ENCODE assay signal across 27 cellular contexts in genomic region chr1:232990176-232990723, GRCh38.
"Had no signal": no experiment of that assay in that cellular context is flagged by ENCODE, and none has a peak within 500 bp of the region (broad histone marks: within the 10 kb centered on the region; RNA-seq: fewer than 3 reads in every experiment).

No MANE protein-coding gene starts in this region.

- H3K4me3 ChIP-seq: ascending aorta, body of pancreas, MG63, SJCRH30 had no signal

- H3K4me2 ChIP-seq: KMS-11, SK-N-SH had no signal

- H3K27ac ChIP-seq: ascending aorta, body of pancreas, KMS-11, SJCRH30 had no signal

- H3K9ac ChIP-seq: KMS-11, SK-N-SH had no signal

- DNase-seq: activated CD4-positive, alpha-beta T cell treated with anti-CD3 and anti-CD28 coated beads for 48 hours; activated CD4-positive, alpha-beta T cell treated with anti-CD3 and anti-CD28 coated beads, Interleukin-2, amount 50 U/mL, for 4 hours; activated CD8-positive, alpha-beta T cell treated with anti-CD3 and anti-CD28 coated beads, Interleukin-2, amount 10 ng/mL, durations not matched to agents 7 days and 5 days; activated gamma-delta T cell treated with Interleukin-2 at 50 U/mL for 16 hours; activated naive CD4-positive, alpha-beta T cell treated with anti-CD3 and anti-CD28 coated beads, Interleukin-2, amount 10 ng/mL, durations not matched to agents 7 days and 5 days; activated T-cell treated with anti-CD3 and anti-CD28 coated beads, Interleukin-2, amount 50 U/mL, for 72 hours; body of pancreas; central memory CD4-positive, alpha-beta T cell; MG63; MV-4-11; NCI-H1092 treated with DMSO at 0.1 percent for 48 hours; NCI-H1417 treated with DMSO at 0.1 percent for 48 hours; NCI-H1694; NCI-H2029; NCI-H2107; NCI-H345; NCI-H510A; NCI-H526 treated with DMSO at 0.1 percent for 48 hours; NCI-H82; SJCRH30; SK-N-SH; T-helper 1 cell had no signal

- ATAC-seq: activated CD4-positive, CD25-positive, alpha-beta regulatory T cell treated with anti-CD3 and anti-CD28 coated beads, Interleukin-2, amount 50 U/mL, for 24 hours; activated CD8-positive, alpha-beta T cell treated with anti-CD3 and anti-CD28 coated beads, Interleukin-2, amount 10 ng/mL, durations not matched to agents 7 days and 5 days; activated T-cell treated with anti-CD3 and anti-CD28 coated beads, Interleukin-2, amount 50 U/mL, for 72 hours; body of pancreas had no signal

- FAIRE-seq: bronchial epithelial cell had no signal

- H3K36me3 ChIP-seq: MG63, SJCRH30 had no signal

- H3K27me3 ChIP-seq: ascending aorta, body of pancreas, MG63, SJCRH30 had no signal

- H3K9me2 ChIP-seq: SK-N-SH had no signal

- H3K27ac Mint-ChIP-seq: activated naive CD4-positive, alpha-beta T cell treated with anti-CD3 and anti-CD28 coated beads, Interleukin-2, amount 10 ng/mL, durations not matched to agents 7 days and 5 days; activated T-cell treated with anti-CD3 and anti-CD28 coated beads, Interleukin-2, amount 50 U/mL, for 72 hours; activated T-helper 2 cell treated with anti-CD3 and anti-CD28 coated beads, Interferon-gamma antibody, Interleukin-2, Interleukin-4, amounts not matched to agents 10 μg/mL and 5 μg/mL and 100 μg/mL, durations not matched to agents 14 hours and 24 hours and 36 hours had no signal

- H3K4me3 Mint-ChIP-seq: activated CD8-positive, alpha-beta T cell treated with anti-CD3 and anti-CD28 coated beads, Interleukin-2, amount 10 ng/mL, durations not matched to agents 7 days and 5 days; activated naive CD4-positive, alpha-beta T cell treated with anti-CD3 and anti-CD28 coated beads, Interleukin-2, amount 10 ng/mL, durations not matched to agents 7 days and 5 days; activated T-cell treated with anti-CD3 and anti-CD28 coated beads, Interleukin-2, amount 50 U/mL, for 72 hours had no signal

- H3K27me3 Mint-ChIP-seq: activated naive CD4-positive, alpha-beta T cell treated with anti-CD3 and anti-CD28 coated beads, Interleukin-2, amount 10 ng/mL, durations not matched to agents 7 days and 5 days had no signal

- H3K9me3 ChIP-seq: ascending aorta, body of pancreas, SJCRH30, SK-N-SH had no signal

- H3K4me1 ChIP-seq: ascending aorta had no signal
